13 cellular contexts compared by ENCODE assay signal in the genomic region with DNA sequence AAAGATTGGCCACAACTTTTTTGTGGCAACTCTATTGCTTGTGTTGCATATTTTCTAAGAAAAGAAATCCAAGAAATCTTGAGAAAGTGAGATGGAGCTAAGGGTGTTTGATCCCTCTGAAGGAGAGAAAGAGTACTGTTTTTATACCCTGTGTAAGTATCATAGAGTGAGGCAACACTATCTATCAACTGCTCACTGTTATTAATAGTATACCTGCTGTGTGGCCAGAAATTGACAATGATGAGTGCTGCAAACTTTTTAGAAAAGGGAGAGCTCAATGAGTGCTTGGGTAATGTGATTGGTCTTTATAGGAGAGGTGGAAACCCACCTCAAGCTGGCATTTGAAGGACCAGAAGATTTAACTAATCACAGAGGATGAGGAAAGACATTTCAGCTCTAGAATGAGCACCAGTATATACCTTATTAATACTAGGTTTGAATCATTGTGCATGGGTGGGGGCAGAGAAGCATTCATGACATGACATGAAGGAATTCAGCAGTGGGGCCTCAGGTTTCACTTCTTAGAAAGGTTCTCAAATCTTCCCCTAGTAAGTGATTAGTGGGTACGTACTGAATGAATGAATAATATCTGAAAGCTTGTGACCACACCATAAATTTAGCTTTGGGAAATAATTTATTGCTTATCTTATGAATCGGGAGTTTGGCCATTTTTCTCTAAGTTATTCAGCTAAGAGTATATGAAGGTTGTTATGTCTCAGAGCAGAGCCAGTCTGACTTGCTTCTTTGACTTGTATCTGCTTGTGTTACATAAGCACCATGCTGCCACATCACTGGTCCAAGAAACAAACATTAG.
A peak's percentile ranks its signal among the peaks of the same experiment; 100 is the strongest.
DNase-seq lines count a peak whose midpoint lies in the region; ATAC-seq, FAIRE-seq and TF ChIP-seq lines count a peak whose summit lies in the region.
"Had no signal": no experiment of that assay in that cellular context is flagged by ENCODE, and none has a peak within 500 bp of the region (broad histone marks: within the 10 kb centered on the region; RNA-seq: fewer than 3 reads in every experiment).

No MANE protein-coding gene starts in this region.

- H3K4me1 Mint-ChIP-seq in MCF 10A (ENCODE audit: insufficient read depth, unreplicated experiment) (no peaks in the 10 kb centered on the region), activated B cell treated with CpG ODN at 0.5 μM for 24 hours (peaks cover 82% of the 10 kb centered on the region)

- H3K4me3 Mint-ChIP-seq in MCF 10A (ENCODE audit: unreplicated experiment) (no peak overlapping the region), activated B cell treated with CpG ODN at 0.5 μM for 24 hours (peak overlapping the region; percentile 36)

- no peaks in the 10 kb centered on the region for H3K36me3 ChIP-seq in breast epithelium

- ATAC-seq in HG02840 (IDR thresholded peaks at IDR 0.05; ENCODE audit: low FRiP score, unreplicated experiment) (peak; percentile 68), activated B cell treated with CpG ODN at 0.5 μM for 24 hours (ENCODE audit: low read depth) (peak; percentile 70)
- peak; percentile 72 for ATAC-seq in stimulated activated naive CD8-positive, alpha-beta T cell treated with anti-CD3 and anti-CD28 coated beads, Interleukin-15, Interleukin-2, amounts not matched to agents 100 U/mL and 50 U/mL, for 24 hours
- ATAC-seq: body of pancreas had no signal

- intact Hi-C loops in MCF 10A (cut with micrococcal nuclease), result no loop called here
- intact Hi-C loops in breast epithelium (cut with DNase I; ENCODE audit: low total_unique reads), result no loop called here
- intact Hi-C loops in activated B cell treated with CpG ODN at 0.5 μM for 24 hours (cut with micrococcal nuclease), result loop anchor here (1.0 to 5.0 kb wide), 3 partner anchors 10 to 407 kb away; no protein-coding TSS in a partner anchor
- intact Hi-C loops in posterior vena cava (cut with DNase I), result no loop called here

- no peak for TF ChIP-seq POLR2A in breast epithelium (IDR thresholded peaks at IDR 0.05)

- no peak overlapping the region for H3K4me3 ChIP-seq in breast epithelium
- H3K4me3 ChIP-seq: BLaER1 treated with 17β-estradiol and CSF1 and Interleukin-3, amounts not matched to agents 10 nM and 100 nM; body of pancreas had no signal

- no peaks in the 10 kb centered on the region for H3K4me1 ChIP-seq in breast epithelium
- H3K4me1 ChIP-seq: body of pancreas had no signal

- no peaks in the 10 kb centered on the region for H3K27me3 Mint-ChIP-seq in MCF 10A (ENCODE audit: insufficient read depth, unreplicated experiment)
- no peaks in the 10 kb centered on the region for H3K27me3 Mint-ChIP-seq in activated B cell treated with CpG ODN at 0.5 μM for 24 hours

- POLR2A ChIA-PET in MCF 10A (lab: Yijun Ruan, JAX) (no interaction called here), activated B cell treated with CpG ODN at 0.5 μM for 24 hours (lab: Charles Lee) (interaction anchor here (0.5 to 2.2 kb wide), 22 partner anchors 9 to 94 kb away, joined by 3 to 18 read pairs (median 4); no protein-coding TSS in a partner anchor)

- no peaks in the 10 kb centered on the region for H3K9me3 ChIP-seq in breast epithelium
- H3K9me3 ChIP-seq: body of pancreas had no signal

- no peaks in the 10 kb centered on the region for H3K9me3 Mint-ChIP-seq in MCF 10A (ENCODE audit: unreplicated experiment)
- no peaks in the 10 kb centered on the region for H3K9me3 Mint-ChIP-seq in activated B cell treated with CpG ODN at 0.5 μM for 24 hours

- H3K27ac Mint-ChIP-seq in MCF 10A (ENCODE audit: low read depth, unreplicated experiment) (peak overlapping the region; percentile 37), activated B cell treated with CpG ODN at 0.5 μM for 24 hours (peak overlapping the region; percentile 75)

- H3K27ac ChIP-seq in breast epithelium, result peak overlapping the region in 1 of 2 donors; percentile 9
- H3K27ac ChIP-seq: BLaER1 treated with 17β-estradiol and CSF1 and Interleukin-3, amounts not matched to agents 10 nM and 100 nM; body of pancreas had no signal

- TF ChIP-seq CTCF in MCF 10A (IDR thresholded peaks at IDR 0.05; ENCODE audit: unreplicated experiment) (no peak), breast epithelium (IDR thresholded peaks at IDR 0.05) (no peak), activated B cell treated with CpG ODN at 0.5 μM for 24 hours (IDR thresholded peaks at IDR 0.05) (no peak)

- no TSS peak for BruUV-seq in MCF 10A (replicated peaks; lab: Mats Ljungman, UMichigan)

- H3K27me3 ChIP-seq in breast epithelium, result no peaks in the 10 kb centered on the region
- H3K27me3 ChIP-seq: BLaER1 treated with 17β-estradiol and CSF1 and Interleukin-3, amounts not matched to agents 10 nM and 100 nM; body of pancreas had no signal

- CTCF ChIA-PET in MCF 10A (lab: Yijun Ruan, JAX), result interaction anchor here (0.8 to 1.9 kb wide), 5 partner anchors 18 to 86 kb away, joined by 3 to 10 read pairs (median 3); no protein-coding TSS in a partner anchor
- CTCF ChIA-PET in activated B cell treated with CpG ODN at 0.5 μM for 24 hours (lab: Charles Lee), result interaction anchor here (0.9 to 6.3 kb wide), 9 partner anchors 12 to 111 kb away, joined by 3 to 55 read pairs (median 3); no protein-coding TSS in a partner anchor

- FAIRE-seq in RCC 7860 (lab: Jason Lieb, UNC), result no peak

- DNase-seq in MCF 10A (ENCODE audit: unreplicated experiment) (no peak), breast epithelium (ENCODE audit: low spot score in 2 of 2) (no peak), activated B cell treated with CpG ODN at 0.5 μM for 24 hours (no peak), NCI-H345 treated with DMSO at 0.1 percent for 48 hours (lab: John Stamatoyannopoulos, UW; ENCODE audit: unreplicated experiment) (no peak), RCC 7860 (ENCODE audit: low spot score) (no peak), posterior vena cava (ENCODE audit: low spot score) (no peak)
- no peak for DNase-seq in stimulated activated naive CD8-positive, alpha-beta T cell treated with anti-CD3 and anti-CD28 coated beads, Interleukin-15, Interleukin-2, amounts not matched to agents 100 U/mL and 50 U/mL, for 24 hours
- DNase-seq: body of pancreas; islet precursor cell; SHP77 treated with DMSO at 0.1 percent for 48 hours; stimulated activated CD4-positive, alpha-beta T cell treated with anti-CD3 and anti-CD28 coated beads, Interleukin-4, amount 100 ng/mL, for 4 hours had no signal

- H3K36me3 Mint-ChIP-seq in MCF 10A (ENCODE audit: insufficient read depth, unreplicated experiment) (peaks cover 76% of the 10 kb centered on the region), activated B cell treated with CpG ODN at 0.5 μM for 24 hours (ENCODE audit: low read depth) (peaks cover 91% of the 10 kb centered on the region)
